Comparison of ENCODE assay signal across 12 cellular contexts in the genomic region with DNA sequence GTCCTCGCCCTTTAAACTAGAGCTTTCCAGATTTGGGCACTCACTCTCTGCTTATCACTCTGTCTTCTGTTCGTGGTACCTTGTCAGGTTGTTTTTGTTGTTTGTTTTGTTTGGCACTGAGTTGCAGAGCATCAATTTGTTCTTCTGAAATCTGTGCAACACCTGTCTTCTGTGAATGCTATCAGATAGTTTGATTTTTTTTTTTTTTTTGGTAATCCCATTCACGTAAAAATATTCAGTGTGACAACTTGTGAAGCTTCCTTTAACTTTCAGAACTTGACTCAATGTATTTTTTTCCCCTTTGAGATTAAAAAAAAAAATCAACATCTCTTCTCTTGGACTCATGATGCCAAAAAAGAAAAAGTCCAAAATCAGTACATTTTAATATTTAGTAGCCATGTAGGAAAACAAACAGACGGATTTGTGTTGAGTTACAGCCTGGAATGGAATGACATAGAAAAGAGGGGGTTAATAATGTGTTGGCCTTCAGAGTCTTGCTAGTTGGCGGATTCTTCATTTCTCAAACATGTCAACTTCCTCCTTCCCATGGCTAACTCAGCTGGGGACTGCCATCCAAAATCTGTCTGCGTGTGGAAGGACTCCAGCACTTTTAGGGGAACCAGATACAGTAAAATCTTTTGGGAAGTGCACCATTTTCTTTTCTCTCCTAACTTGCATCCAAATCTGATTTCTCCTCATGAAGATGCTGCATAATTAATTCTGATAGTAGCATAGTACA. TPM values are rescaled to one million over a fixed set of nuclear protein-coding genes. Genes with fewer than 3 reads are reported as not detected.
DNase-seq lines count a peak whose midpoint lies in the region; ATAC-seq and TF ChIP-seq lines count a peak whose summit lies in the region.
"Had no signal": no experiment of that assay in that cellular context is flagged by ENCODE, and none has a peak within 500 bp of the region (broad histone marks: within the 10 kb centered on the region; RNA-seq: fewer than 3 reads in every experiment).

No MANE protein-coding gene starts in this region.

- 64% methylated on average over 6 of the region's 6 CpGs for WGBS in mammary epithelial cell (ENCODE audit: low coverage, missing lambda C conversion rate)

- in situ Hi-C loops in mammary epithelial cell (cut with MboI; ENCODE audit: low sequenced_read_pairs in 2 of 2), result no loop called here

- H3K27me3 ChIP-seq in mammary epithelial cell (ENCODE audit: insufficient read depth, low read length), result peaks cover 16% of the 10 kb centered on the region
- H3K27me3 ChIP-seq: body of pancreas had no signal

- dilution Hi-C loops in mammary epithelial cell (cut with HindIII; ENCODE audit: low sequenced_read_pairs), result no loop called here

- H3K4me1 Mint-ChIP-seq in MCF 10A (ENCODE audit: insufficient read depth, unreplicated experiment), result peaks cover 12% of the 10 kb centered on the region
- H3K4me1 Mint-ChIP-seq in memory B cell, result peaks cover 11% of the 10 kb centered on the region

- ATAC-seq in memory B cell (ENCODE audit: low read depth), result no peak
- ATAC-seq: body of pancreas had no signal

- no peaks in the 10 kb centered on the region for H3K79me2 ChIP-seq in mammary epithelial cell (ENCODE audit: insufficient read depth, low read length)

- H3K9me3 Mint-ChIP-seq in MCF 10A (ENCODE audit: unreplicated experiment), result no peaks in the 10 kb centered on the region
- no peaks in the 10 kb centered on the region for H3K9me3 Mint-ChIP-seq in memory B cell

- no peak for DNase-seq in MCF 10A (ENCODE audit: unreplicated experiment)
- no peak for DNase-seq in mammary epithelial cell
- DNase-seq in memory B cell (ENCODE audit: low spot score in 2 of 2), result no peak
- no peak for DNase-seq in stimulated activated CD4-positive, alpha-beta T cell treated with anti-CD3 and anti-CD28 coated beads, Interleukin-2, amount 100 ng/mL, for 24 hours
- no peak for DNase-seq in NCI-H1092 (lab: John Stamatoyannopoulos, UW)
- DNase-seq in GM19238 (ENCODE audit: insufficient read length, low spot score), result no peak
- DNase-seq: activated CD4-positive, alpha-beta T cell treated with anti-CD3 and anti-CD28 coated beads for 1 hour; body of pancreas; NCI-H1694 had no signal

- H3K27ac Mint-ChIP-seq in MCF 10A (ENCODE audit: low read depth, unreplicated experiment) (no peak overlapping the region), memory B cell (no peak overlapping the region)

- H2AFZ ChIP-seq in mammary epithelial cell (ENCODE audit: low read depth, low read length), result no peak overlapping the region

- POLR2A ChIA-PET in MCF 10A (lab: Yijun Ruan, JAX), result no interaction called here

- H4K20me1 ChIP-seq in mammary epithelial cell (ENCODE audit: insufficient read depth, low read length), result no peaks in the 10 kb centered on the region

- no peaks in the 10 kb centered on the region for H3K9me3 ChIP-seq in mammary epithelial cell (replicated peaks; ENCODE audit: insufficient read depth, low read length)
- H3K9me3 ChIP-seq: body of pancreas had no signal

- H3K4me3 ChIP-seq in mammary epithelial cell (replicated peaks in 1 of 3; ENCODE audit: insufficient read depth in 1 of 3, low read depth in 2 of 3, low read length in 3 of 3), result no peak overlapping the region
- H3K4me3 ChIP-seq: body of pancreas had no signal

- H3K4me2 ChIP-seq in mammary epithelial cell (ENCODE audit: insufficient read depth, low read depth, low read length), result no peak overlapping the region

- peaks cover 78% of the 10 kb centered on the region for H3K27me3 Mint-ChIP-seq in MCF 10A (ENCODE audit: insufficient read depth, unreplicated experiment)
- H3K27me3 Mint-ChIP-seq in memory B cell, result peaks cover 21% of the 10 kb centered on the region

- TF ChIP-seq CTCF in MCF 10A (IDR thresholded peaks at IDR 0.05; ENCODE audit: unreplicated experiment) (no peak), mammary epithelial cell (conservative IDR thresholded peaks at IDR 0.05 in 1 of 2, IDR thresholded peaks at IDR 0.05 in 1 of 2; ENCODE audit: extremely low read depth in 1 of 2, insufficient read depth in 1 of 2, low read depth in 1 of 2, low read length in 2 of 2) (no peak)

- H3K36me3 Mint-ChIP-seq in MCF 10A (ENCODE audit: insufficient read depth, unreplicated experiment), result no peaks in the 10 kb centered on the region
- peaks cover 2% of the 10 kb centered on the region for H3K36me3 Mint-ChIP-seq in memory B cell

- H3K4me1 ChIP-seq in mammary epithelial cell (ENCODE audit: insufficient read depth, low read length), result peaks cover 8% of the 10 kb centered on the region

- intact Hi-C loops in MCF 10A (cut with micrococcal nuclease) (no loop called here), mammary epithelial cell (cut with micrococcal nuclease) (no loop called here)

- CTCF ChIA-PET in MCF 10A (lab: Yijun Ruan, JAX) (no interaction called here), mammary epithelial cell (lab: Charles Lee; ENCODE audit: low non-redundant PET) (no interaction called here)

- no TSS peak for BruUV-seq in MCF 10A (replicated peaks; lab: Mats Ljungman, UMichigan)
- BruUV-seq in mammary epithelial cell (replicated peaks; lab: Mats Ljungman, UMichigan), result no TSS peak

- no peaks in the 10 kb centered on the region for H3K36me3 ChIP-seq in mammary epithelial cell (ENCODE audit: insufficient read depth, low read length)

- no peak overlapping the region for H3K9ac ChIP-seq in mammary epithelial cell (ENCODE audit: insufficient read depth, low read length)

- H3K27ac ChIP-seq in mammary epithelial cell (ENCODE audit: insufficient read depth, low read depth, low read length) (no peak overlapping the region), angular gyrus (ENCODE audit: low read depth, low read length) (peak overlapping the region; percentile 86), temporal lobe (ENCODE audit: low read depth, low read length) (peak overlapping the region; percentile 63)
- H3K27ac ChIP-seq: body of pancreas had no signal

- H3K4me3 Mint-ChIP-seq in MCF 10A (ENCODE audit: unreplicated experiment), result peak overlapping the region; percentile 68
- H3K4me3 Mint-ChIP-seq in memory B cell, result peak overlapping the region; percentile 82

RNA-seq across cellular contexts. Expression of a gene that starts 1.6 kb away (rescaled TPM):
- total RNA-seq in MCF 10A (2022), result 0.66 and 0.86 TPM in 2 replicates
- total RNA-seq in mammary epithelial cell, result 1 to 10 TPM in 1 of 2 donors, under 1 TPM in 1; 0.19 to 1.5 TPM
- polyA plus RNA-seq in mammary epithelial cell, result 0.17 TPM
- polyA minus RNA-seq in mammary epithelial cell, result not detected
- 23.4 TPM for total RNA-seq in temporal lobe
- total RNA-seq: RPMI7951 had no signal
